In the genomic region with DNA sequence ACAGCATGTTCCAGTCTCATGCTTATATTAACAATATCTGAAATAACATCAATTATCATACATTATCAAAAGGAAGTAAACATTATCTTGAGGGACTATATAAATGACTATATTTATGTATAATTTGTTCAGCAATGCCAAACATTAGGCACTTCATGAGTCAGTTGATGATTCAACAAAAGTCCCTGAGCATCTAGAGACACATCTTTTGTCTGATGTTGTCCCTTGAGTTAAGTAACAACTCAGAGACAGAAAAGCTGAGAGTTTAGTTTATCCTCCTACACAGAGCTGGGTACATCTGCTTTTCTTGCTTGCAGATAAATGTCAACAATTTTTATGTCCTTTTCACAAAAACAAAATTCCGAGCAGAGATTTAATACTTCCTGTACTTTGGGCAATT, we compare ENCODE assay signal across 1 cellular context.
TF ChIP-seq lines count a peak whose summit lies in the region.

No MANE protein-coding gene starts in this region.

TF ChIP-seq in A549, 52 proteins besides CTCF, POLR2A, EP300 and RAD21 (continued from another document):
- TF ChIP-seq, protein P1, sequence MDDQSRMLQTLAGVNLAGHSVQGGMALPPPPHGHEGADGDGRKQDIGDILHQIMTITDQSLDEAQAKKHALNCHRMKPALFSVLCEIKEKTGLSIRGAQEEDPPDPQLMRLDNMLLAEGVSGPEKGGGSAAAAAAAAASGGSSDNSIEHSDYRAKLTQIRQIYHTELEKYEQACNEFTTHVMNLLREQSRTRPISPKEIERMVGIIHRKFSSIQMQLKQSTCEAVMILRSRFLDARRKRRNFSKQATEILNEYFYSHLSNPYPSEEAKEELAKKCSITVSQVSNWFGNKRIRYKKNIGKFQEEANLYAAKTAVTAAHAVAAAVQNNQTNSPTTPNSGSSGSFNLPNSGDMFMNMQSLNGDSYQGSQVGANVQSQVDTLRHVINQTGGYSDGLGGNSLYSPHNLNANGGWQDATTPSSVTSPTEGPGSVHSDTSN (IDR thresholded peaks at IDR 0.05), result no peak
